Comparison of ENCODE assay signal across 8 cellular contexts in genomic region chr7:93890464-93891068, GRCh38. TPM values are rescaled to one million over a fixed set of nuclear protein-coding genes. Genes with fewer than 3 reads are reported as not detected.
DNase-seq lines count a peak whose midpoint lies in the region; ATAC-seq, FAIRE-seq and TF ChIP-seq lines count a peak whose summit lies in the region.

TSS of gene TFPI2 (minus strand) at chr7:93890753. CDS start at chr7:93890678, 75 bp downstream.

- no TSS peak for BruUV-seq in K562 (replicated peaks; lab: Mats Ljungman, UMichigan)

- H3K9me1 ChIP-seq in K562 (ENCODE audit: control insufficient read depth, insufficient read depth, low read length): no peaks in the 10 kb centered on the region

- peak within 1 kb of the TSS; percentile 45 for H3K4me3 ChIP-seq in AG09309 (ENCODE audit: control insufficient read depth, low read depth, low read length)
- peak within 1 kb of the TSS; percentile 61 for H3K4me3 ChIP-seq in HUES64 (ENCODE audit: low read length)
- no peak within 1 kb of the TSS for H3K4me3 ChIP-seq in K562

- CTCF ChIA-PET in K562 (lab: Yijun Ruan, JAX; ENCODE audit: low intra/inter-chr PET ratio): no interaction called here

- in situ Hi-C loops in K562 (cut with MboI): no loop called here

- H3K9me3 ChIP-seq in HUES64 (ENCODE audit: insufficient read depth, low read depth, low read length): no peaks in the 10 kb centered on the region
- H3K9me3 ChIP-seq in K562 (replicated peaks; ENCODE audit: control insufficient read depth, insufficient read depth, low read depth, low read length): no peaks in the 10 kb centered on the region

- no peak; a peak in 1 of 4 replicates for TF ChIP-seq RAD21 in K562 (CRISPR knock-in tag; conservative IDR thresholded peaks at IDR 0.05 in 1 of 2, IDR thresholded peaks at IDR 0.05 in 1 of 2)

- POLR2A ChIA-PET in K562 (lab: Yijun Ruan, JAX): no interaction called here

- H3K79me2 ChIP-seq in K562 (ENCODE audit: control insufficient read depth, insufficient read depth, low read length): no peaks in the 10 kb centered on the region

- TF ChIP-seq EP300 in K562 (IDR thresholded peaks at IDR 0.05; ENCODE audit: low read length): no peak

- no peak within 1 kb of the TSS for H2AFZ ChIP-seq in K562 (ENCODE audit: low read depth, low read length)

- ATAC-seq in GM19397 (IDR thresholded peaks at IDR 0.05; ENCODE audit: unreplicated experiment) (peak; percentile 39), K562 (peak; percentile 68)

- no peak within 1 kb of the TSS for H3K4me2 ChIP-seq in K562 (ENCODE audit: insufficient read depth, low read length)

- no peak for FAIRE-seq in K562 (lab: Jason Lieb, UNC)

- TF ChIP-seq POLR2A in K562 (conservative IDR thresholded peaks at IDR 0.05): no peak

- H3K9ac ChIP-seq in HUES64 (ENCODE audit: low read depth, low read length) (peak within 1 kb of the TSS; percentile 59), K562 (ENCODE audit: insufficient read depth in 1 of 2, low read depth in 2 of 2, low read length in 2 of 2) (peak within 1 kb of the TSS in 1 of 2 experiments; percentile 11; a peak in 1 of 4 replicates)

- no peak within 1 kb of the TSS for H3K27ac ChIP-seq in HUES64 (ENCODE audit: low read depth, low read length)
- H3K27ac ChIP-seq in K562 (ENCODE audit: extremely low read depth, low read depth, low read length): no peak within 1 kb of the TSS

- no peaks in the 10 kb centered on the region for H4K20me1 ChIP-seq in K562 (replicated peaks; ENCODE audit: control insufficient read depth, insufficient read depth, low read length)

- TF ChIP-seq CTCF in AG09309 (IDR thresholded peaks at IDR 0.05; ENCODE audit: control insufficient read depth, insufficient read depth, low read depth, low read length, missing control alignments): peak; percentile 15
- TF ChIP-seq CTCF in K562 (IDR thresholded peaks at IDR 0.05 in 2 of 3, conservative IDR thresholded peaks at IDR 0.05 in 1 of 3; ENCODE audit: insufficient read depth in 2 of 3, low read depth in 1 of 3, low read length in 3 of 3): no peak

- under 1% methylated on average over 49 of the region's 49 CpGs for WGBS in HUES64
- 9% methylated on average over 42 of the region's 49 CpGs for WGBS in K562 (ENCODE audit: insufficient coverage, low coverage, missing lambda C conversion rate)

- H3K27me3 ChIP-seq in HUES64 (ENCODE audit: insufficient read depth, low read length) (peaks cover 41% of the 10 kb centered on the region), K562 (ENCODE audit: control insufficient read depth in 2 of 2, insufficient read depth in 2 of 2, low read length in 2 of 2) (peaks cover 14 to 22% of the 10 kb centered on the region in 2 experiments)

- peaks cover 6% of the 10 kb centered on the region for H3K4me1 ChIP-seq in HUES64 (ENCODE audit: insufficient read depth, low read length)
- peaks cover 0 to 10% of the 10 kb centered on the region in 2 experiments; a peak in 1 of 5 replicates for H3K4me1 ChIP-seq in K562 (replicated peaks in 1 of 2; ENCODE audit: control insufficient read depth in 2 of 2, insufficient read depth in 2 of 2, low read length in 2 of 2)

- no peaks in the 10 kb centered on the region for H3K36me3 ChIP-seq in HUES64 (ENCODE audit: insufficient read depth, low read length)
- H3K36me3 ChIP-seq in K562 (ENCODE audit: control insufficient read depth, insufficient read depth, low read length): no peaks in the 10 kb centered on the region

- no peak for DNase-seq in AG09309 (ENCODE audit: low read depth)
- DNase-seq in K562 (ENCODE audit: extremely low read depth in 1 of 4, low spot score in 3 of 4): peak in 2 of 4 experiments; percentile 12 to 23
- peak; percentile 93 for DNase-seq in islet precursor cell
- peak; percentile 20 for DNase-seq in stimulated activated CD4-positive, alpha-beta T cell treated with anti-CD3 and anti-CD28 coated beads, Interleukin-4, amount 100 ng/mL, for 1 hour
- no peak for DNase-seq in NCI-H1105 (lab: John Stamatoyannopoulos, UW)
- no peak for DNase-seq in SKM-1 (lab: John Stamatoyannopoulos, UW; ENCODE audit: unreplicated experiment)

- intact Hi-C loops in K562 (cut with micrococcal nuclease): loop anchor here (10.0 kb wide), 1 partner anchor 266 kb away; no protein-coding TSS in a partner anchor

TF ChIP-seq in K562, 482 proteins besides CTCF, POLR2A, EP300 and RAD21:
- TF ChIP-seq MAFG (tag; conservative IDR thresholded peaks at IDR 0.05): peak; percentile 42
- TF ChIP-seq EGR1 (conservative IDR thresholded peaks at IDR 0.05): peak; percentile 72
- TF ChIP-seq PPARD (CRISPR knock-in tag; IDR thresholded peaks at IDR 0.05): no peak
- peak in 1 of 2 experiments; percentile 12 for TF ChIP-seq E2F6 (IDR thresholded peaks at IDR 0.05; ENCODE audit: borderline replicate concordance in 1 of 2, extremely low read depth in 1 of 2, insufficient read depth in 1 of 2, insufficient read length in 1 of 2, low read depth in 1 of 2, low read length in 1 of 2, poor library complexity in 1 of 2, severe bottlenecking in 1 of 2)
- TF ChIP-seq ZNF316 (IDR thresholded peaks at IDR 0.05): peak; percentile 68
- peak; percentile 16; the same call in 1 of the 2 replicates for TF ChIP-seq MAFK (IDR thresholded peaks at IDR 0.05; ENCODE audit: low read length)

RNA-seq across cellular contexts. Expression of gene TFPI2, which starts in this region (rescaled TPM):
- 6.8 TPM for polyA plus RNA-seq in HUES64 (2013, experiment 1 of 2)
- 10.8 TPM for polyA plus RNA-seq in HUES64 (2013, experiment 2 of 2)
- 0.79 TPM in 1 of 2 replicates, not detected in the other for total RNA-seq in K562 (2011; cell fraction: chromatin; rRNA removed; ENCODE audit: low replicate concordance)
- not detected in 2 replicates for total RNA-seq in K562 (2011; cell fraction: nucleolus; rRNA removed)
- total RNA-seq in K562 (2011; cell fraction: nucleoplasm; rRNA removed): not detected in 2 replicates
- total RNA-seq in K562 (2014; rRNA removed) (not detected in 2 replicates), K562 (2014; rRNA removed; fragmentation: Illumina TruSeq; extraction: Trizol) (not detected in 2 replicates), K562 (2015; rRNA removed; fragmentation: Illumina TruSeq; extraction: Trizol) (0.07 and 0.08 TPM in 2 replicates), K562 (2021) (0.11 TPM in 1 of 2 replicates, not detected in the other)
- polyA plus RNA-seq in K562 (2011; rRNA removed) (0.25 TPM in 1 of 2 replicates, not detected in the other), K562 (2014; fragmentation: Illumina TruSeq; extraction: Trizol) (0.10 TPM in 1 of 2 replicates, not detected in the other), K562 (2014; fragmentation: Nextera tagmentation; extraction: Ambion mirVana) (not detected), K562 (2014; rRNA removed) (0.17 and 0.53 TPM in 2 replicates)
- 1.00 TPM in 1 of 2 replicates, not detected in the other for polyA plus RNA-seq in K562 (2011; cell fraction: cytosol; rRNA removed)
- polyA plus RNA-seq in K562 (2011; cell fraction: nucleus; rRNA removed): 0.28 TPM in 1 of 2 replicates, not detected in the other
- polyA plus RNA-seq in K562 (2012): 0.25 and 0.29 TPM in 2 replicates
- 0.18 TPM in 1 of 2 replicates, not detected in the other for polyA minus RNA-seq in K562 (2011; rRNA and poly(A)+ RNA removed)
- not detected in 2 replicates for polyA minus RNA-seq in K562 (2011; cell fraction: cytosol; rRNA and poly(A)+ RNA removed)
- not detected in 2 replicates for polyA minus RNA-seq in K562 (2011; cell fraction: nucleus; rRNA and poly(A)+ RNA removed)

Comparison
In these comparisons a context has a peak if more than half of its experiments do, and no peak if none do; other contexts are left out.
1. Peak in ATAC-seq in K562; RNA of the gene not detected or under 1 TPM.
2. DNase-seq: peak in islet precursor cell (single experiment) and stimulated activated CD4-positive, alpha-beta T cell treated with anti-CD3 and anti-CD28 coated beads, Interleukin-4, amount 100 ng/mL, for 1 hour (single experiment); none in AG09309 (single experiment), NCI-H1105 (single experiment) and SKM-1 (single experiment).